In the genomic region with DNA sequence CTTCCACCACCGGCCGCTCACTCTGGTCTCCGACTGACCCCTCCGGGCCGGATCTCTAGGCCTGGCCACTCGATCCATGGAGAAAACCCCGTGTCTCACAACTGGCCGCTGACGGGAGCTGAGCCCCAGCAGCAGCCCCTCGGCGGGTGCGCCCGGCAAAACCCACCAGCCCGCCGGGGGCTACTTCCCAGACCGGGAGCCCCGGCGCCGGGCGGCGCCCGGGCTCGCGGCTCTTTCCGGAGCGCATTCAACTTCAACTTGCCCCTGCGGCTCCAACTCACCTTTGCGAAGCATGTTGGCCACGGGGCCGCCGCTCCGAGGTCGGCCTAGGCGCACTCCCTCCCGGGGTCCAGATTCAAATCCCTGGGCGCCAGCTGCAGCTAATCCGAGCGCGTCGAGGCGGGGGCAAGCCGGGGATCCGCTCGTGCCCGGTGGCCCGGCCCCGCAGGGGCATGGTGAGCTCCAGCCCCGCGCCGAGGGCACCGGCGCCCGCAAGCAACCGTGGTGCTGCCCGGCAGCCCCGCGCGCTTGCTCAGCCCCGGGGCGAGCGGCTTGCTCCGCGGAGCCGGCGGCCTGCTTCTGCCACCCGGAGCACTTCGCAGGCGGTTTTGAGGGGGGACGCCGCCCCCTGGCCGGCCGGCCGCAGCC, we compare ENCODE assay signal across 8 cellular contexts. TPM values are rescaled to one million over a fixed set of nuclear protein-coding genes. Genes with fewer than 3 reads are reported as not detected.
DNase-seq lines count a peak whose midpoint lies in the region; ATAC-seq and TF ChIP-seq lines count a peak whose summit lies in the region.

No MANE protein-coding gene starts in this region.

- H3K27ac Mint-ChIP-seq in activated CD8-positive, alpha-beta memory T cell treated with anti-CD3 and anti-CD28 coated beads, Interleukin-2, amount 10 ng/mL, durations not matched to agents 7 days and 5 days = no peak overlapping the region
- H3K27ac Mint-ChIP-seq in activated naive CD8-positive, alpha-beta T cell treated with anti-CD3 and anti-CD28 coated beads for 36 hours = no peak overlapping the region

- no peak overlapping the region for H3K4me3 Mint-ChIP-seq in activated CD8-positive, alpha-beta memory T cell treated with anti-CD3 and anti-CD28 coated beads, Interleukin-2, amount 10 ng/mL, durations not matched to agents 7 days and 5 days
- H3K4me3 Mint-ChIP-seq in activated naive CD8-positive, alpha-beta T cell treated with anti-CD3 and anti-CD28 coated beads for 36 hours = peak overlapping the region; percentile 73

- ATAC-seq in activated CD8-positive, alpha-beta memory T cell treated with anti-CD3 and anti-CD28 coated beads, Interleukin-2, amount 10 ng/mL, durations not matched to agents 7 days and 5 days = peak; percentile 7
- peak; percentile 22 for ATAC-seq in left lobe of liver
- no peak for ATAC-seq in HG03108 (IDR thresholded peaks at IDR 0.05; ENCODE audit: unreplicated experiment)

- H3K4me1 Mint-ChIP-seq in activated CD8-positive, alpha-beta memory T cell treated with anti-CD3 and anti-CD28 coated beads, Interleukin-2, amount 10 ng/mL, durations not matched to agents 7 days and 5 days = peaks cover 14% of the 10 kb centered on the region
- H3K4me1 Mint-ChIP-seq in activated naive CD8-positive, alpha-beta T cell treated with anti-CD3 and anti-CD28 coated beads for 36 hours = peaks cover 12% of the 10 kb centered on the region

- H3K27ac ChIP-seq in thyroid gland = no peak overlapping the region

- H3K9me3 Mint-ChIP-seq in activated CD8-positive, alpha-beta memory T cell treated with anti-CD3 and anti-CD28 coated beads, Interleukin-2, amount 10 ng/mL, durations not matched to agents 7 days and 5 days (ENCODE audit: low read depth) = no peaks in the 10 kb centered on the region
- H3K9me3 Mint-ChIP-seq in activated naive CD8-positive, alpha-beta T cell treated with anti-CD3 and anti-CD28 coated beads for 36 hours = no peaks in the 10 kb centered on the region

- 0 to 2% methylated on average over 5 to 9 of the region's 73 CpGs for WGBS in thyroid gland, 2 donors

- H3K27me3 ChIP-seq in thyroid gland = peaks cover 8% of the 10 kb centered on the region

- no peaks in the 10 kb centered on the region for H3K9me3 ChIP-seq in thyroid gland

- peak overlapping the region; percentile 15 to 34 (median 20) for H3K4me3 ChIP-seq in thyroid gland (replicated peaks in 1 of 3)

- CTCF ChIA-PET in activated CD8-positive, alpha-beta memory T cell treated with anti-CD3 and anti-CD28 coated beads, Interleukin-2, amount 10 ng/mL, durations not matched to agents 7 days and 5 days (lab: Charles Lee) = interaction anchor here (1.1 to 3.4 kb wide), 9 partner anchors 11 to 376 kb away, joined by 3 to 27 read pairs (median 4); a partner anchor contains a TSS

- peaks cover 66% of the 10 kb centered on the region for H3K27me3 Mint-ChIP-seq in activated CD8-positive, alpha-beta memory T cell treated with anti-CD3 and anti-CD28 coated beads, Interleukin-2, amount 10 ng/mL, durations not matched to agents 7 days and 5 days
- H3K27me3 Mint-ChIP-seq in activated naive CD8-positive, alpha-beta T cell treated with anti-CD3 and anti-CD28 coated beads for 36 hours = peaks cover 42% of the 10 kb centered on the region

- intact Hi-C loops in thyroid gland (cut with DNase I) = loop anchor here (2.0 kb wide), 1 partner anchor 114 kb away; no protein-coding TSS in a partner anchor

- no peaks in the 10 kb centered on the region for H3K36me3 ChIP-seq in thyroid gland

- DNase-seq in activated CD8-positive, alpha-beta memory T cell treated with anti-CD3 and anti-CD28 coated beads, Interleukin-2, amount 10 ng/mL, durations not matched to agents 7 days and 5 days = no peak
- DNase-seq in activated CD8-positive, alpha-beta memory T cell treated with anti-CD3 and anti-CD28 coated beads, Interleukin-2, amount 50 U/mL, for 4 hours = no peak
- DNase-seq in activated naive CD8-positive, alpha-beta T cell treated with anti-CD3 and anti-CD28 coated beads for 36 hours = no peak
- no peak for DNase-seq in left lobe of liver (ENCODE audit: low spot score)
- DNase-seq in thyroid gland = no peak
- no peak for DNase-seq in cortex of kidney (lab: John Stamatoyannopoulos, UW)
- DNase-seq in hepatic stellate cell (ENCODE audit: low spot score) = no peak

- TF ChIP-seq POLR2A in thyroid gland (IDR thresholded peaks at IDR 0.05) = no peak

- no peak for TF ChIP-seq CTCF in thyroid gland (IDR thresholded peaks at IDR 0.05)

- H3K4me1 ChIP-seq in thyroid gland = peaks cover 9 to 31% of the 10 kb centered on the region in 2 donors

- no peaks in the 10 kb centered on the region for H3K36me3 Mint-ChIP-seq in activated CD8-positive, alpha-beta memory T cell treated with anti-CD3 and anti-CD28 coated beads, Interleukin-2, amount 10 ng/mL, durations not matched to agents 7 days and 5 days
- H3K36me3 Mint-ChIP-seq in activated naive CD8-positive, alpha-beta T cell treated with anti-CD3 and anti-CD28 coated beads for 36 hours = no peaks in the 10 kb centered on the region

RNA-seq across cellular contexts. Expression of a gene that starts 0.4 kb away (rescaled TPM):
- under 1 TPM; 0.09 to 0.45 TPM for total RNA-seq in activated CD8-positive, alpha-beta memory T cell treated with anti-CD3 and anti-CD28 coated beads, Interleukin-2, amount 10 ng/mL, durations not matched to agents 7 days and 5 days
- total RNA-seq in activated naive CD8-positive, alpha-beta T cell treated with anti-CD3 and anti-CD28 coated beads for 36 hours = under 1 TPM; 0.64 to 0.80 TPM
- total RNA-seq in left lobe of liver (1.8 TPM), thyroid gland (1 to 10 TPM; 1.6 to 4.9 (median 2.5) TPM)

RNA-seq across cellular contexts. Expression of a gene that starts 5.3 kb away (rescaled TPM):
- total RNA-seq in activated CD8-positive, alpha-beta memory T cell treated with anti-CD3 and anti-CD28 coated beads, Interleukin-2, amount 10 ng/mL, durations not matched to agents 7 days and 5 days = 10 to 100 TPM; 29.2 to 37.5 TPM
- total RNA-seq in activated naive CD8-positive, alpha-beta T cell treated with anti-CD3 and anti-CD28 coated beads for 36 hours = 10 to 100 TPM; 34.7 to 35.3 TPM
- total RNA-seq in left lobe of liver (38.8 TPM), thyroid gland (10 to 100 TPM; 41.6 to 61.1 (median 49.3) TPM)

RNA-seq across cellular contexts. Expression of a gene that starts 17.1 kb away (rescaled TPM):
- 10 to 100 TPM; 31.7 to 42.2 TPM for total RNA-seq in activated CD8-positive, alpha-beta memory T cell treated with anti-CD3 and anti-CD28 coated beads, Interleukin-2, amount 10 ng/mL, durations not matched to agents 7 days and 5 days
- total RNA-seq in activated naive CD8-positive, alpha-beta T cell treated with anti-CD3 and anti-CD28 coated beads for 36 hours = 10 to 100 TPM; 38.4 to 39.0 TPM
- total RNA-seq in left lobe of liver = 15.3 TPM
- 10 to 100 TPM; 37.6 to 54.1 (median 47.3) TPM for total RNA-seq in thyroid gland

RNA-seq across cellular contexts. Expression of a gene that starts 30.2 kb away (rescaled TPM):
- total RNA-seq in activated CD8-positive, alpha-beta memory T cell treated with anti-CD3 and anti-CD28 coated beads, Interleukin-2, amount 10 ng/mL, durations not matched to agents 7 days and 5 days = 100 to 1,000 TPM in 1 of 2 experiments, 10 to 100 TPM in 1; 88.5 to 122 TPM
- total RNA-seq in activated naive CD8-positive, alpha-beta T cell treated with anti-CD3 and anti-CD28 coated beads for 36 hours = 10 to 100 TPM; 36.7 to 37.8 TPM
- total RNA-seq in left lobe of liver (9.9 TPM), thyroid gland (10 to 100 TPM; 13.3 to 23.2 (median 18.3) TPM)
